19 cellular contexts compared by ENCODE assay signal in the genomic region with DNA sequence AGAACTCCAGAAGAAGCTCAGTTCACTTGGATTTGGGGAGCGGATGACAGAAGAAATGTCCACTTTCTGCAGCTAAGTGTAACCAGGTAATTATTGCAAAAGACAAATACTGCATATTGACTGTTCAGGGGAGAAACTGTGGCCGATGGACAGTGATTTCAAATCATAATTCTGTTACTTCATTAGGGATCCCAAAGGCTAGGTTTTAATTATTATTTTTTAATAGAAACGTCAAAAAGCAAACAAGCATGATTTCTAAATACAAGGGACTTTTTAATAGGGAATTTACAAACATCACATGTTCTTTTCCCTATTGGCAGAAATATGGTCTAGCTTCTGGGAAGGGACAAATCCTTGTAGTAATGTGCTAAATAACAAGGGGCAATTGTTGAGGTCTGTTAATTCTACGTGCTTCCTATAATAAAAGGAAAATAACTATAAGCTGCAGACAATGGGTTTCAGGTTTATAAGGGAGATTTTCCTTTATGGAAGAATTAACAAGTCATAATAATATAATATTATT. TPM values are rescaled to one million over a fixed set of nuclear protein-coding genes. Genes with fewer than 3 reads are reported as not detected.
DNase-seq lines count a peak whose midpoint lies in the region; ATAC-seq and TF ChIP-seq lines count a peak whose summit lies in the region.
"Had no signal": no experiment of that assay in that cellular context is flagged by ENCODE, and none has a peak within 500 bp of the region (broad histone marks: within the 10 kb centered on the region; RNA-seq: fewer than 3 reads in every experiment).

No MANE protein-coding gene starts in this region.

- no peaks in the 10 kb centered on the region for H3K27me3 ChIP-seq in MM.1S (replicated peaks; ENCODE audit: insufficient read depth, low read length)

- intact Hi-C loops in dendritic cell treated with granulocyte-macrophage colony-stimulating factor and Interleukin-4, amounts not matched to agents 40 ng/mL and 50 ng/mL, for 4 days (cut with micrococcal nuclease): no loop called here

- no peaks in the 10 kb centered on the region for H3K9me3 ChIP-seq in MM.1S (replicated peaks; ENCODE audit: insufficient read depth, low read length)
- H3K9me3 ChIP-seq: lower lobe of right lung had no signal

- peak overlapping the region; percentile 82 for H3K4me2 ChIP-seq in MM.1S (ENCODE audit: low read depth, low read length)

- peaks cover 30% of the 10 kb centered on the region for H3K4me1 ChIP-seq in MM.1S (ENCODE audit: low read length)
- H3K4me1 ChIP-seq: parathyroid adenoma had no signal

- no peaks in the 10 kb centered on the region for H3K9me2 ChIP-seq in MM.1S (replicated peaks; ENCODE audit: insufficient read depth, low read length)

- no peaks in the 10 kb centered on the region for H3K27me3 Mint-ChIP-seq in dendritic cell treated with granulocyte-macrophage colony-stimulating factor and Interleukin-4, amounts not matched to agents 40 ng/mL and 50 ng/mL, for 4 days
- no peaks in the 10 kb centered on the region for H3K27me3 Mint-ChIP-seq in memory B cell
- no peaks in the 10 kb centered on the region for H3K27me3 Mint-ChIP-seq in activated T-helper 17 cell treated with anti-CD3 and anti-CD28 coated beads, Interleukin-2, amount 50 U/mL, for 72 hours
- H3K27me3 Mint-ChIP-seq: activated naive CD8-positive, alpha-beta T cell treated with anti-CD3 and anti-CD28 coated beads, Interleukin-2, amount 10 ng/mL, durations not matched to agents 7 days and 5 days; type B pancreatic cell had no signal

- peaks cover 44% of the 10 kb centered on the region for H3K4me1 Mint-ChIP-seq in dendritic cell treated with granulocyte-macrophage colony-stimulating factor and Interleukin-4, amounts not matched to agents 40 ng/mL and 50 ng/mL, for 4 days (ENCODE audit: low read depth)
- peaks cover 43% of the 10 kb centered on the region for H3K4me1 Mint-ChIP-seq in memory B cell
- H3K4me1 Mint-ChIP-seq in activated T-helper 17 cell treated with anti-CD3 and anti-CD28 coated beads, Interleukin-2, amount 50 U/mL, for 72 hours: peaks cover 35% of the 10 kb centered on the region

- H3K4me3 Mint-ChIP-seq in dendritic cell treated with granulocyte-macrophage colony-stimulating factor and Interleukin-4, amounts not matched to agents 40 ng/mL and 50 ng/mL, for 4 days: no peak overlapping the region
- no peak overlapping the region for H3K4me3 Mint-ChIP-seq in memory B cell
- H3K4me3 Mint-ChIP-seq in activated T-helper 17 cell treated with anti-CD3 and anti-CD28 coated beads, Interleukin-2, amount 50 U/mL, for 72 hours: no peak overlapping the region
- H3K4me3 Mint-ChIP-seq: activated naive CD8-positive, alpha-beta T cell treated with anti-CD3 and anti-CD28 coated beads, Interleukin-2, amount 10 ng/mL, durations not matched to agents 7 days and 5 days; type B pancreatic cell had no signal

- peak overlapping the region; percentile 89; the same call in 1 of the 2 replicates for H3K27ac ChIP-seq in MM.1S (ENCODE audit: low read length)
- H3K27ac ChIP-seq: C4-2B, lower lobe of right lung, parathyroid adenoma had no signal

- peak overlapping the region; percentile 23 for H3K27ac Mint-ChIP-seq in dendritic cell treated with granulocyte-macrophage colony-stimulating factor and Interleukin-4, amounts not matched to agents 40 ng/mL and 50 ng/mL, for 4 days
- peak overlapping the region; percentile 67 for H3K27ac Mint-ChIP-seq in memory B cell
- H3K27ac Mint-ChIP-seq in activated T-helper 17 cell treated with anti-CD3 and anti-CD28 coated beads, Interleukin-2, amount 50 U/mL, for 72 hours: no peak overlapping the region
- H3K27ac Mint-ChIP-seq: activated naive CD8-positive, alpha-beta T cell treated with anti-CD3 and anti-CD28 coated beads, Interleukin-2, amount 10 ng/mL, durations not matched to agents 7 days and 5 days; type B pancreatic cell had no signal

- H3K79me2 ChIP-seq in MM.1S (ENCODE audit: low read length): peaks cover 89% of the 10 kb centered on the region
- H3K79me2 ChIP-seq: parathyroid adenoma had no signal

- no peaks in the 10 kb centered on the region for H3K36me3 ChIP-seq in MM.1S (replicated peaks; ENCODE audit: insufficient read depth, low read length)
- H3K36me3 ChIP-seq: lower lobe of right lung had no signal

- TF ChIP-seq CTCF in MM.1S (IDR thresholded peaks at IDR 0.05; ENCODE audit: low read length): no peak

- H3F3A ChIP-seq in MM.1S (ENCODE audit: insufficient read depth, low read length): peaks cover 17% of the 10 kb centered on the region; the same call in 1 of the 2 replicates

- no peak overlapping the region for H2AFZ ChIP-seq in MM.1S (ENCODE audit: low read length)
- H2AFZ ChIP-seq: parathyroid adenoma had no signal

- peak overlapping the region; percentile 66; the same call in 1 of the 2 replicates for H3K9ac ChIP-seq in MM.1S (ENCODE audit: low read length)
- H3K9ac ChIP-seq: parathyroid adenoma had no signal

- no peaks in the 10 kb centered on the region for H3K9me3 Mint-ChIP-seq in dendritic cell treated with granulocyte-macrophage colony-stimulating factor and Interleukin-4, amounts not matched to agents 40 ng/mL and 50 ng/mL, for 4 days
- H3K9me3 Mint-ChIP-seq in memory B cell: no peaks in the 10 kb centered on the region
- no peaks in the 10 kb centered on the region for H3K9me3 Mint-ChIP-seq in activated T-helper 17 cell treated with anti-CD3 and anti-CD28 coated beads, Interleukin-2, amount 50 U/mL, for 72 hours
- H3K9me3 Mint-ChIP-seq: activated naive CD8-positive, alpha-beta T cell treated with anti-CD3 and anti-CD28 coated beads, Interleukin-2, amount 10 ng/mL, durations not matched to agents 7 days and 5 days had no signal

- no peaks in the 10 kb centered on the region for H4K20me1 ChIP-seq in MM.1S (ENCODE audit: insufficient read depth, low read length)

- no peaks in the 10 kb centered on the region for H3K36me3 Mint-ChIP-seq in dendritic cell treated with granulocyte-macrophage colony-stimulating factor and Interleukin-4, amounts not matched to agents 40 ng/mL and 50 ng/mL, for 4 days (ENCODE audit: low read depth)
- H3K36me3 Mint-ChIP-seq in memory B cell: peaks cover 10% of the 10 kb centered on the region
- H3K36me3 Mint-ChIP-seq in activated T-helper 17 cell treated with anti-CD3 and anti-CD28 coated beads, Interleukin-2, amount 50 U/mL, for 72 hours (ENCODE audit: low read depth): no peaks in the 10 kb centered on the region
- H3K36me3 Mint-ChIP-seq: type B pancreatic cell had no signal

- H3K4me3 ChIP-seq in MM.1S (ENCODE audit: low read length): peak overlapping the region; percentile 25; the same call in 1 of the 2 replicates
- H3K4me3 ChIP-seq: lower lobe of right lung had no signal

- DNase-seq in MM.1S (no peak), memory B cell (ENCODE audit: low spot score in 2 of 2) (no peak), superior temporal gyrus (ENCODE audit: extremely low spot score) (peak; percentile 82)
- DNase-seq: activated effector memory CD4-positive, alpha-beta T cell treated with anti-CD3 and anti-CD28 coated beads, Interleukin-2, amount 50 U/mL, for 16 hours; activated naive CD8-positive, alpha-beta T cell treated with anti-CD3 and anti-CD28 coated beads, Interleukin-2, amount 10 ng/mL, durations not matched to agents 7 days and 5 days; activated T-cell treated with anti-CD3 and anti-CD28 coated beads for 4 hours; dermis blood vessel endothelial cell; DMS79; GF-D8; Karpas-422; lower lobe of right lung had no signal

- ATAC-seq in memory B cell (ENCODE audit: low read depth) (no peak), HG02938 (IDR thresholded peaks at IDR 0.05; ENCODE audit: unreplicated experiment) (no peak), HG02852 (IDR thresholded peaks at IDR 0.05; ENCODE audit: unreplicated experiment) (no peak)
- no peak for ATAC-seq in activated T-helper 17 cell treated with anti-CD3 and anti-CD28 coated beads, Interleukin-2, amount 50 U/mL, for 72 hours (replicated peaks)
- ATAC-seq: lower lobe of right lung, SK-N-SH treated with all-trans-retinoic acid at 6 μM for 48 hours had no signal

RNA-seq across cellular contexts. Expression of a gene that starts 15.5 kb away (rescaled TPM):
- 1 to 10 TPM; 6.5 to 8.6 TPM for total RNA-seq in activated T-helper 17 cell treated with anti-CD3 and anti-CD28 coated beads, Interleukin-2, amount 50 U/mL, for 72 hours
